ENCODE assay signal across 2 cellular contexts in the genomic region with DNA sequence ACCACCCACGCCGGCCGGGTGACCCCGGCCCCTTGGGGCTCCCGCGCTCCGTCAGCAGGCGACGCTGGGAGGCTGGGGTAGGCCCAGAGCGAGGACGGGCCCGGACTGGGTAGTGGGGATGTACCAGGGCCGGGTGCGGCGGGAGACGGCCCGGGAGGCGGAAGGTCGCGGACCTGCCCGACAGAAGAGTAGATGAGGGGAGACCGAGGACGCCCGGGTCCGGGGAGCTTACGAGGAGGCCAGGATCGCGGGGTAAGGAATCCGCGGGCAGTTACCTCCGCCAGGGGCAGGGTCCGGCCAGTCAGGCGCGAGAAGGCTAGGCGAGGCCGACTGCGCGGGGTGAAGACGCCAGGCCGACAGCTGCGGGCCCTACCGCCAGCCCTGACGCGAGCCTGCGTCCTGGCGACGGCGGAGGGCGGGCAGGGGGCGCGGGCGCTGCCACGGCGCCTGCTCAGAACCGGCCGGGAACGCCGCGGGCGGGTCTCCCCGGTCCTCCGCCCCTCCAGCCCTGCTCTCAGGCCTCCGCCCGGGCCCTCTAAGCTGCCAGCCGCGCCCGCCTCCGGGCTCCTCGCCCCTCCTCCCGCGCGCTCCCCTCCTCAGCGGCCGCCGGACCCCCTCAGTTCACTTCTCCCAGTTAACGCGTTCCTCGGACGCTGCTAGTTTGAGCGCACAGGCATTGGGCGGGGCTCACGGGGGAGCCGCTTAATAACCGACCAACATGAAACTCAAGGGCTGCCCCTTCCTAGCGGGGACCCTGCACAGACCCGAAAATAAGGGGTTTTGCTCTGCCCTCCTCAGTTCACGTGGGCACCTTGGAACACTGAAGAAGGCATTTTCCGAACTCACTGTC.
A peak's percentile ranks its signal among the peaks of the same experiment; 100 is the strongest.
TF ChIP-seq lines count a peak whose summit lies in the region.

A gene (minus strand): TSS at position 407 of the 850 bp plus-strand sequence. CDS start 1,678 bp downstream, outside the sequence.

TF ChIP-seq in A549, 52 proteins besides CTCF, POLR2A, EP300 and RAD21 (continued from another document):
- TF ChIP-seq, protein P1, sequence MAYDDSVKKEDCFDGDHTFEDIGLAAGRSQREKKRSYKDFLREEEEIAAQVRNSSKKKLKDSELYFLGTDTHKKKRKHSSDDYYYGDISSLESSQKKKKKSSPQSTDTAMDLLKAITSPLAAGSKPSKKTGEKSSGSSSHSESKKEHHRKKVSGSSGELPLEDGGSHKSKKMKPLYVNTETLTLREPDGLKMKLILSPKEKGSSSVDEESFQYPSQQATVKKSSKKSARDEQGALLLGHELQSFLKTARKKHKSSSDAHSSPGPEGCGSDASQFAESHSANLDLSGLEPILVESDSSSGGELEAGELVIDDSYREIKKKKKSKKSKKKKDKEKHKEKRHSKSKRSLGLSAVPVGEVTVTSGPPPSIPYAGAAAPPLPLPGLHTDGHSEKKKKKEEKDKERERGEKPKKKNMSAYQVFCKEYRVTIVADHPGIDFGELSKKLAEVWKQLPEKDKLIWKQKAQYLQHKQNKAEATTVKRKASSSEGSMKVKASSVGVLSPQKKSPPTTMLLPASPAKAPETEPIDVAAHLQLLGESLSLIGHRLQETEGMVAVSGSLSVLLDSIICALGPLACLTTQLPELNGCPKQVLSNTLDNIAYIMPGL (CRISPR knock-in tag; IDR thresholded peaks at IDR 0.05; ENCODE audit: borderline replicate concordance): peak; percentile 87; the same call in 1 of the 2 replicates
- TF ChIP-seq JUN (IDR thresholded peaks at IDR 0.05) (peak in 1 of 2 experiments; percentile 75; a peak in 4 of 5 replicates), SREBF2 (IDR thresholded peaks at IDR 0.05) (no peak), CHD2 (IDR thresholded peaks at IDR 0.05; ENCODE audit: low read length, partially characterized antibody) (no peak), EHF (CRISPR knock-in tag; IDR thresholded peaks at IDR 0.05) (no peak), PHF8 (IDR thresholded peaks at IDR 0.05; ENCODE audit: borderline replicate concordance, low read depth) (peak; percentile 98; the same call in 1 of the 2 replicates), RARB (CRISPR knock-in tag; IDR thresholded peaks at IDR 0.05) (no peak), FOSB (CRISPR knock-in tag; IDR thresholded peaks at IDR 0.05) (no peak), ZSCAN20 (CRISPR knock-in tag; IDR thresholded peaks at IDR 0.05) (no peak), HEYL (CRISPR knock-in tag; IDR thresholded peaks at IDR 0.05) (no peak), FOSL2 (IDR thresholded peaks at IDR 0.05) (no peak), FOSL2 (CRISPR knock-in tag; IDR thresholded peaks at IDR 0.05) (no peak)
- TF ChIP-seq, protein P2, sequence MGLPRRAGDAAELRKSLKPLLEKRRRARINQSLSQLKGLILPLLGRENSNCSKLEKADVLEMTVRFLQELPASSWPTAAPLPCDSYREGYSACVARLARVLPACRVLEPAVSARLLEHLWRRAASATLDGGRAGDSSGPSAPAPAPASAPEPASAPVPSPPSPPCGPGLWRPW (IDR thresholded peaks at IDR 0.05): no peak
- TF ChIP-seq, protein P3, sequence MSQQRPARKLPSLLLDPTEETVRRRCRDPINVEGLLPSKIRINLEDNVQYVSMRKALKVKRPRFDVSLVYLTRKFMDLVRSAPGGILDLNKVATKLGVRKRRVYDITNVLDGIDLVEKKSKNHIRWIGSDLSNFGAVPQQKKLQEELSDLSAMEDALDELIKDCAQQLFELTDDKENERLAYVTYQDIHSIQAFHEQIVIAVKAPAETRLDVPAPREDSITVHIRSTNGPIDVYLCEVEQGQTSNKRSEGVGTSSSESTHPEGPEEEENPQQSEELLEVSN (IDR thresholded peaks at IDR 0.05; ENCODE audit: borderline replicate concordance, low read depth): no peak; the same call in none of the 2 replicates
- TF ChIP-seq, protein P4, sequence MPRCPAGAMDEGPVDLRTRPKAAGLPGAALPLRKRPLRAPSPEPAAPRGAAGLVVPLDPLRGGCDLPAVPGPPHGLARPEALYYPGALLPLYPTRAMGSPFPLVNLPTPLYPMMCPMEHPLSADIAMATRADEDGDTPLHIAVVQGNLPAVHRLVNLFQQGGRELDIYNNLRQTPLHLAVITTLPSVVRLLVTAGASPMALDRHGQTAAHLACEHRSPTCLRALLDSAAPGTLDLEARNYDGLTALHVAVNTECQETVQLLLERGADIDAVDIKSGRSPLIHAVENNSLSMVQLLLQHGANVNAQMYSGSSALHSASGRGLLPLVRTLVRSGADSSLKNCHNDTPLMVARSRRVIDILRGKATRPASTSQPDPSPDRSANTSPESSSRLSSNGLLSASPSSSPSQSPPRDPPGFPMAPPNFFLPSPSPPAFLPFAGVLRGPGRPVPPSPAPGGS (IDR thresholded peaks at IDR 0.05): peak; percentile 30; the same call in 1 of the 3 replicates
- TF ChIP-seq, protein P5, sequence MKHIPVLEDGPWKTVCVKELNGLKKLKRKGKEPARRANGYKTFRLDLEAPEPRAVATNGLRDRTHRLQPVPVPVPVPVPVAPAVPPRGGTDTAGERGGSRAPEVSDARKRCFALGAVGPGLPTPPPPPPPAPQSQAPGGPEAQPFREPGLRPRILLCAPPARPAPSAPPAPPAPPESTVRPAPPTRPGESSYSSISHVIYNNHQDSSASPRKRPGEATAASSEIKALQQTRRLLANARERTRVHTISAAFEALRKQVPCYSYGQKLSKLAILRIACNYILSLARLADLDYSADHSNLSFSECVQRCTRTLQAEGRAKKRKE (CRISPR knock-in tag; IDR thresholded peaks at IDR 0.05; ENCODE audit: low read depth): no peak
- TF ChIP-seq, protein P6, sequence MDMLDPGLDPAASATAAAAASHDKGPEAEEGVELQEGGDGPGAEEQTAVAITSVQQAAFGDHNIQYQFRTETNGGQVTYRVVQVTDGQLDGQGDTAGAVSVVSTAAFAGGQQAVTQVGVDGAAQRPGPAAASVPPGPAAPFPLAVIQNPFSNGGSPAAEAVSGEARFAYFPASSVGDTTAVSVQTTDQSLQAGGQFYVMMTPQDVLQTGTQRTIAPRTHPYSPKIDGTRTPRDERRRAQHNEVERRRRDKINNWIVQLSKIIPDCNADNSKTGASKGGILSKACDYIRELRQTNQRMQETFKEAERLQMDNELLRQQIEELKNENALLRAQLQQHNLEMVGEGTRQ (IDR thresholded peaks at IDR 0.05): no peak
- TF ChIP-seq, protein P7, sequence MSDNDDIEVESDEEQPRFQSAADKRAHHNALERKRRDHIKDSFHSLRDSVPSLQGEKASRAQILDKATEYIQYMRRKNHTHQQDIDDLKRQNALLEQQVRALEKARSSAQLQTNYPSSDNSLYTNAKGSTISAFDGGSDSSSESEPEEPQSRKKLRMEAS (IDR thresholded peaks at IDR 0.05): peak; percentile 77

TF ChIP-seq in WTC11, 78 proteins besides CTCF, POLR2A, EP300 and RAD21 (continued from another document and continues in another):
- TF ChIP-seq, protein P8, sequence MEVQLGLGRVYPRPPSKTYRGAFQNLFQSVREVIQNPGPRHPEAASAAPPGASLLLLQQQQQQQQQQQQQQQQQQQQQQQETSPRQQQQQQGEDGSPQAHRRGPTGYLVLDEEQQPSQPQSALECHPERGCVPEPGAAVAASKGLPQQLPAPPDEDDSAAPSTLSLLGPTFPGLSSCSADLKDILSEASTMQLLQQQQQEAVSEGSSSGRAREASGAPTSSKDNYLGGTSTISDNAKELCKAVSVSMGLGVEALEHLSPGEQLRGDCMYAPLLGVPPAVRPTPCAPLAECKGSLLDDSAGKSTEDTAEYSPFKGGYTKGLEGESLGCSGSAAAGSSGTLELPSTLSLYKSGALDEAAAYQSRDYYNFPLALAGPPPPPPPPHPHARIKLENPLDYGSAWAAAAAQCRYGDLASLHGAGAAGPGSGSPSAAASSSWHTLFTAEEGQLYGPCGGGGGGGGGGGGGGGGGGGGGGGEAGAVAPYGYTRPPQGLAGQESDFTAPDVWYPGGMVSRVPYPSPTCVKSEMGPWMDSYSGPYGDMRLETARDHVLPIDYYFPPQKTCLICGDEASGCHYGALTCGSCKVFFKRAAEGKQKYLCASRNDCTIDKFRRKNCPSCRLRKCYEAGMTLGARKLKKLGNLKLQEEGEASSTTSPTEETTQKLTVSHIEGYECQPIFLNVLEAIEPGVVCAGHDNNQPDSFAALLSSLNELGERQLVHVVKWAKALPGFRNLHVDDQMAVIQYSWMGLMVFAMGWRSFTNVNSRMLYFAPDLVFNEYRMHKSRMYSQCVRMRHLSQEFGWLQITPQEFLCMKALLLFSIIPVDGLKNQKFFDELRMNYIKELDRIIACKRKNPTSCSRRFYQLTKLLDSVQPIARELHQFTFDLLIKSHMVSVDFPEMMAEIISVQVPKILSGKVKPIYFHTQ (CRISPR knock-in tag; IDR thresholded peaks at IDR 0.05): no peak
- TF ChIP-seq FOXK1 (CRISPR knock-in tag; IDR thresholded peaks at IDR 0.05): 0 out of 2 replicates have a peak, but pooled peaks have one; percentile 18
- TF ChIP-seq NR1H2 (CRISPR knock-in tag; IDR thresholded peaks at IDR 0.05): no peak
- no peak for TF ChIP-seq TEAD1 (CRISPR knock-in tag; IDR thresholded peaks at IDR 0.05)
- TF ChIP-seq, protein P9, sequence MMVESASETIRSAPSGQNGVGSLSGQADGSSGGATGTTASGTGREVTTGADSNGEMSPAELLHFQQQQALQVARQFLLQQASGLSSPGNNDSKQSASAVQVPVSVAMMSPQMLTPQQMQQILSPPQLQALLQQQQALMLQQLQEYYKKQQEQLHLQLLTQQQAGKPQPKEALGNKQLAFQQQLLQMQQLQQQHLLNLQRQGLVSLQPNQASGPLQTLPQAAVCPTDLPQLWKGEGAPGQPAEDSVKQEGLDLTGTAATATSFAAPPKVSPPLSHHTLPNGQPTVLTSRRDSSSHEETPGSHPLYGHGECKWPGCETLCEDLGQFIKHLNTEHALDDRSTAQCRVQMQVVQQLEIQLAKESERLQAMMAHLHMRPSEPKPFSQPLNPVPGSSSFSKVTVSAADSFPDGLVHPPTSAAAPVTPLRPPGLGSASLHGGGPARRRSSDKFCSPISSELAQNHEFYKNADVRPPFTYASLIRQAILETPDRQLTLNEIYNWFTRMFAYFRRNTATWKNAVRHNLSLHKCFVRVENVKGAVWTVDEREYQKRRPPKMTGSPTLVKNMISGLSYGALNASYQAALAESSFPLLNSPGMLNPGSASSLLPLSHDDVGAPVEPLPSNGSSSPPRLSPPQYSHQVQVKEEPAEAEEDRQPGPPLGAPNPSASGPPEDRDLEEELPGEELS (CRISPR knock-in tag; IDR thresholded peaks at IDR 0.05): no peak; the same call in none of the 2 replicates
- TF ChIP-seq, protein P10, sequence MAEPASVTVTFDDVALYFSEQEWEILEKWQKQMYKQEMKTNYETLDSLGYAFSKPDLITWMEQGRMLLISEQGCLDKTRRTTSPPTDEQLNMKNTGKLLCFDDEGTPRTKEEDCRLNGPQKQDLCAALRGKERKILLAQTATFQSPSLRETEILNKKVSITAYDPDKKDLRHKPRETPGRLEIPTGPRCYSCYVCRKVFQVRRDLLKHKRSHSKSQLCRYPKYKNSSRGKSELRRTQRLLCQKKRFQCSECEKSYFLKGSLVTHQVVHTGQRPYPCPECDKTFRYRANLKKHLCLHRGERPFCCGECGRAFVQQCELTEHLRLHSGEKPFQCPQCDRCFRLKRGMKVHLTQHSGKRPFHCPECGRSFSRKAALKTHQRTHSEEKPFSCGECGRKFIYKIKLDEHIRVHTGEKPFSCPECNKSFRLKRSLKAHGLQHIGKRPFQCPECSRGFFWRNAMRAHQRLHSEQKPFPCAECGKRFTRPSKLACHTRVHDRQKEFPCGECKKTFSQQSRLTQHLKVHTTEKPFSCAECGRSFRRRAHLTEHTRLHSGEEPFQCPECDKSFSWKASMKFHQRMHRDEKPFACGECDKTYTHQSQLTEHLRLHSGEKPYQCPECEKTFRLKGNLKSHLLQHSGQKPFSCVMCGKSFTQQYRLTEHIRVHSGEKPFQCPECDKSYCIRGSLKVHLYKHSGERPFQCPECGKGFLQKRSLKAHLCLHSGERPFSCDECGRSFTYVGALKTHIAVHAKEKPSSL (CRISPR knock-in tag; conservative IDR thresholded peaks at IDR 0.05): no peak
- TF ChIP-seq ELF4 (CRISPR knock-in tag; IDR thresholded peaks at IDR 0.05; ENCODE audit: low read depth): no peak
- no peak for TF ChIP-seq HMGA2 (CRISPR knock-in tag; IDR thresholded peaks at IDR 0.05)
- no peak for TF ChIP-seq IRF2 (CRISPR knock-in tag; IDR thresholded peaks at IDR 0.05; ENCODE audit: borderline replicate concordance, low read depth)
- no peak; the same call in 1 of the 2 replicates for TF ChIP-seq NFE2L1 (CRISPR knock-in tag; IDR thresholded peaks at IDR 0.05)
- TF ChIP-seq TP53 (CRISPR knock-in tag; IDR thresholded peaks at IDR 0.05): 0 out of 2 replicates have a peak, but pooled peaks have one; percentile 41
- TF ChIP-seq, protein P11, sequence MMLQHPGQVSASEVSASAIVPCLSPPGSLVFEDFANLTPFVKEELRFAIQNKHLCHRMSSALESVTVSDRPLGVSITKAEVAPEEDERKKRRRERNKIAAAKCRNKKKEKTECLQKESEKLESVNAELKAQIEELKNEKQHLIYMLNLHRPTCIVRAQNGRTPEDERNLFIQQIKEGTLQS (CRISPR knock-in tag; conservative IDR thresholded peaks at IDR 0.05): no peak
- 0 out of 2 replicates have a peak, but pooled peaks have one; percentile 12 for TF ChIP-seq ZNF317 (CRISPR knock-in tag; IDR thresholded peaks at IDR 0.05; ENCODE audit: borderline replicate concordance, low read depth)
- peak; percentile 78; the same call in 1 of the 2 replicates for TF ChIP-seq TCF7 (CRISPR knock-in tag; IDR thresholded peaks at IDR 0.05; ENCODE audit: low read depth)
- TF ChIP-seq, protein P12, sequence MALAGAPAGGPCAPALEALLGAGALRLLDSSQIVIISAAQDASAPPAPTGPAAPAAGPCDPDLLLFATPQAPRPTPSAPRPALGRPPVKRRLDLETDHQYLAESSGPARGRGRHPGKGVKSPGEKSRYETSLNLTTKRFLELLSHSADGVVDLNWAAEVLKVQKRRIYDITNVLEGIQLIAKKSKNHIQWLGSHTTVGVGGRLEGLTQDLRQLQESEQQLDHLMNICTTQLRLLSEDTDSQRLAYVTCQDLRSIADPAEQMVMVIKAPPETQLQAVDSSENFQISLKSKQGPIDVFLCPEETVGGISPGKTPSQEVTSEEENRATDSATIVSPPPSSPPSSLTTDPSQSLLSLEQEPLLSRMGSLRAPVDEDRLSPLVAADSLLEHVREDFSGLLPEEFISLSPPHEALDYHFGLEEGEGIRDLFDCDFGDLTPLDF (CRISPR knock-in tag; IDR thresholded peaks at IDR 0.05): no peak
- no peak; the same call in 1 of the 2 replicates for TF ChIP-seq CBFB (CRISPR knock-in tag; IDR thresholded peaks at IDR 0.05; ENCODE audit: low read depth)
- no peak for TF ChIP-seq ZNF263 (CRISPR knock-in tag; IDR thresholded peaks at IDR 0.05; ENCODE audit: low read depth)
- TF ChIP-seq ZBTB21 (CRISPR knock-in tag; IDR thresholded peaks at IDR 0.05; ENCODE audit: borderline replicate concordance): no peak
- TF ChIP-seq, protein P7 (CRISPR knock-in tag; IDR thresholded peaks at IDR 0.05): no peak
- TF ChIP-seq ETV6 (CRISPR knock-in tag; IDR thresholded peaks at IDR 0.05): peak; percentile 55; the same call in 1 of the 2 replicates
- peak; percentile 54; the same call in 1 of the 2 replicates for TF ChIP-seq ESRRA (CRISPR knock-in tag; IDR thresholded peaks at IDR 0.05; ENCODE audit: borderline replicate concordance)
- no peak for TF ChIP-seq NR3C1 (CRISPR knock-in tag; conservative IDR thresholded peaks at IDR 0.05; ENCODE audit: low read depth)
- TF ChIP-seq, protein P13, sequence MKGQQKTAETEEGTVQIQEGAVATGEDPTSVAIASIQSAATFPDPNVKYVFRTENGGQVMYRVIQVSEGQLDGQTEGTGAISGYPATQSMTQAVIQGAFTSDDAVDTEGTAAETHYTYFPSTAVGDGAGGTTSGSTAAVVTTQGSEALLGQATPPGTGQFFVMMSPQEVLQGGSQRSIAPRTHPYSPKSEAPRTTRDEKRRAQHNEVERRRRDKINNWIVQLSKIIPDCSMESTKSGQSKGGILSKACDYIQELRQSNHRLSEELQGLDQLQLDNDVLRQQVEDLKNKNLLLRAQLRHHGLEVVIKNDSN (CRISPR knock-in tag; IDR thresholded peaks at IDR 0.05): 0 out of 2 replicates have a peak, but pooled peaks have one; percentile 31
